Comparison of ENCODE assay signal across 8 cellular contexts in the genomic region with DNA sequence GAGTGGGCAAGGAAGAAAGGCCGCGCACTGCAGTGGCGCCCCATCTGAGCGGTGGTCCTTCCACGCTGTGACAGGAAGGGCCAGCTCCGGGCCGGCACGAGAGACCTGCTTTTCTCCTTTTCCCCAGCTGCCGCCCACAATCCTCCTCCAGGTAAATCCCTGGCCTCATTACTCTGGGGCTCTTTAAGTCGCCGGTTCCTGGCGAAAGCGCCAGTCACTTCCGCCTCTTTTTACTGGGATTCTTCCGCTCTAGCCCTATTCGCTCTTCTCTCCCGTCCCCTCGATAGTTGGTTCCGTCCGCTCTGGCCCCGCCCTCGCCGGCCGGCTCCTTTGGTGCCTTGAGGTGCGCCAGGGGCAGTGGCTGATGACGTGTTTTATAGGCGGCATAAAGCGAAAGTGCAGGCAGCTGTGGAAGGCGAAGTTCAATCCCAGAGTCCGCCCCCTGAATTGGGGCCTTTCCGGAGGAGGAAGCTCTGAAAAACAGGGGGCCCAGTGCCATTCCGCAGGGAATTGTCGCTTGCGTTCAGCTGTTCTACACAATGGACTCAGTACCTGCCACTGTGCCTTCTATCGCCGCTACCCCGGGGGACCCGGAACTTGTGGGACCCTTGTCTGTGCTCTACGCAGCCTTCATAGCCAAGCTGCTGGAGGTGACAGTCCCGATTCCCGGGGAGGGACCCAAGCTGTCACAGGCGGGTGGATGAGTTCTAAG. TPM values are rescaled to one million over a fixed set of nuclear protein-coding genes. Genes with fewer than 3 reads are reported as not detected.
DNase-seq lines count a peak whose midpoint lies in the region; ATAC-seq, FAIRE-seq and TF ChIP-seq lines count a peak whose summit lies in the region.

No MANE protein-coding gene starts in this region.

- H3K4me3 Mint-ChIP-seq in naive thymus-derived CD4-positive, alpha-beta T cell, result peak overlapping the region; percentile 87 to 99 (median 97)
- peak overlapping the region; percentile 79 for H3K4me3 Mint-ChIP-seq in stimulated activated memory B cell treated with anti-CD40 and anti-IgM and Interleukin-4, amounts not matched to agents 10 μg/mL and 1 μg/mL and 100 μg/mL, for 72 hours

- CTCF ChIA-PET in RWPE1 (lab: Yijun Ruan, JAX), result interaction anchor here (0.5 to 1.2 kb wide), 4 partner anchors 10 to 477 kb away, joined by 3 to 4 read pairs (median 3); no protein-coding TSS in a partner anchor
- CTCF ChIA-PET in naive thymus-derived CD4-positive, alpha-beta T cell (lab: Charles Lee), result interaction anchor here (0.7 to 2.3 kb wide), 5 partner anchors 8 to 69 kb away, joined by 3 to 7 read pairs (median 3); a partner anchor contains a TSS

- H3K9me3 ChIP-seq in naive thymus-derived CD4-positive, alpha-beta T cell (ENCODE audit: control insufficient read depth in 2 of 3, low read length in 3 of 3), result no peaks in the 10 kb centered on the region

- no peaks in the 10 kb centered on the region for H3K27me3 Mint-ChIP-seq in naive thymus-derived CD4-positive, alpha-beta T cell
- H3K27me3 Mint-ChIP-seq in stimulated activated memory B cell treated with anti-CD40 and anti-IgM and Interleukin-4, amounts not matched to agents 10 μg/mL and 1 μg/mL and 100 μg/mL, for 72 hours, result no peaks in the 10 kb centered on the region

- peak overlapping the region; percentile 92 for H3K4me3 ChIP-seq in fibroblast of mammary gland (ENCODE audit: control insufficient read depth, low read depth, low read length)
- H3K4me3 ChIP-seq in naive thymus-derived CD4-positive, alpha-beta T cell (ENCODE audit: low read length), result peak overlapping the region; percentile 99

- H3K36me3 ChIP-seq in naive thymus-derived CD4-positive, alpha-beta T cell (ENCODE audit: control insufficient read depth in 2 of 3, insufficient read depth in 3 of 3, low read length in 3 of 3), result peaks cover 0 to 10% (median 4%) of the 10 kb centered on the region in 3 experiments

- H3K27ac ChIP-seq in RWPE1, result peak overlapping the region; percentile 81
- peak overlapping the region; percentile 92 for H3K27ac ChIP-seq in naive thymus-derived CD4-positive, alpha-beta T cell (ENCODE audit: low read depth, low read length)

- H3K36me3 Mint-ChIP-seq in naive thymus-derived CD4-positive, alpha-beta T cell, result peaks cover 2 to 20% (median 15%) of the 10 kb centered on the region in 5 donors
- H3K36me3 Mint-ChIP-seq in stimulated activated memory B cell treated with anti-CD40 and anti-IgM and Interleukin-4, amounts not matched to agents 10 μg/mL and 1 μg/mL and 100 μg/mL, for 72 hours, result peaks cover 9% of the 10 kb centered on the region

- peak; percentile 50 for TF ChIP-seq POLR2A in H54 (IDR thresholded peaks at IDR 0.05; ENCODE audit: low read depth, low read length)

- POLR2A ChIA-PET in RWPE1 (lab: Yijun Ruan, JAX; ENCODE audit: low non-redundant PET), result interaction anchor here (0.9 kb wide), 1 partner anchor 18 kb away, joined by 3 read pairs; no protein-coding TSS in a partner anchor
- POLR2A ChIA-PET in naive thymus-derived CD4-positive, alpha-beta T cell (lab: Charles Lee), result interaction anchor here (0.6 to 4.0 kb wide), 17 partner anchors 10 to 902 kb away, joined by 3 to 45 read pairs (median 6); a partner anchor contains a TSS

- no peaks in the 10 kb centered on the region for H3K9me3 Mint-ChIP-seq in naive thymus-derived CD4-positive, alpha-beta T cell
- H3K9me3 Mint-ChIP-seq in stimulated activated memory B cell treated with anti-CD40 and anti-IgM and Interleukin-4, amounts not matched to agents 10 μg/mL and 1 μg/mL and 100 μg/mL, for 72 hours, result no peaks in the 10 kb centered on the region

- H3K4me1 ChIP-seq in naive thymus-derived CD4-positive, alpha-beta T cell (ENCODE audit: control insufficient read depth in 2 of 2, insufficient read depth in 2 of 2, low read length in 2 of 2), result peaks cover 12% of the 10 kb centered on the region in 2 donors

- peak; percentile 97 for ATAC-seq in naive thymus-derived CD4-positive, alpha-beta T cell
- ATAC-seq in stimulated activated memory B cell treated with anti-CD40 and anti-IgM and Interleukin-4, amounts not matched to agents 10 μg/mL and 1 μg/mL and 100 μg/mL, for 72 hours, result peak; percentile 99

- peak; percentile 99 for FAIRE-seq in H54 (lab: Jason Lieb, UNC)

- peak; percentile 99 for DNase-seq in ELF-1 (ENCODE audit: low read depth, low spot score)
- peak; percentile 70 for DNase-seq in H54 (ENCODE audit: insufficient read length, low spot score)
- peak; percentile 99 for DNase-seq in LoVo (ENCODE audit: low spot score)
- peak; percentile 94 for DNase-seq in RWPE1 (ENCODE audit: low spot score)
- DNase-seq in activated T-helper 9 cell treated with anti-CD3 and anti-CD28 coated beads, Interleukin-2, amount 50 U/mL, for 16 hours (ENCODE audit: low read depth), result peak; percentile 94
- peak; percentile 98 for DNase-seq in fibroblast of mammary gland (ENCODE audit: low read depth)
- DNase-seq in naive thymus-derived CD4-positive, alpha-beta T cell, result peak; percentile 93 to 98 (median 96)

- intact Hi-C loops in naive thymus-derived CD4-positive, alpha-beta T cell (cut with micrococcal nuclease), result loop anchor here (1.0 to 10.0 kb wide), 14 partner anchors 9 to 1348 kb away; a partner anchor contains a TSS

- H3K4me1 Mint-ChIP-seq in naive thymus-derived CD4-positive, alpha-beta T cell, result peaks cover 12 to 59% (median 49%) of the 10 kb centered on the region in 7 donors
- peaks cover 15% of the 10 kb centered on the region for H3K4me1 Mint-ChIP-seq in stimulated activated memory B cell treated with anti-CD40 and anti-IgM and Interleukin-4, amounts not matched to agents 10 μg/mL and 1 μg/mL and 100 μg/mL, for 72 hours

- peak overlapping the region; percentile 95 to 99 (median 98) for H3K27ac Mint-ChIP-seq in naive thymus-derived CD4-positive, alpha-beta T cell
- H3K27ac Mint-ChIP-seq in stimulated activated memory B cell treated with anti-CD40 and anti-IgM and Interleukin-4, amounts not matched to agents 10 μg/mL and 1 μg/mL and 100 μg/mL, for 72 hours, result peak overlapping the region; percentile 92

- no peak for TF ChIP-seq CTCF in RWPE1 (conservative IDR thresholded peaks at IDR 0.05; ENCODE audit: low read depth)
- TF ChIP-seq CTCF in fibroblast of mammary gland (conservative IDR thresholded peaks at IDR 0.05; ENCODE audit: control insufficient read depth, insufficient read depth, low read depth, low read length), result no peak

- no peaks in the 10 kb centered on the region for H3K27me3 ChIP-seq in naive thymus-derived CD4-positive, alpha-beta T cell (ENCODE audit: control insufficient read depth in 2 of 2, insufficient read depth in 2 of 2, low read length in 2 of 2)

RNA-seq across cellular contexts. Expression of a gene that starts 26.2 kb away (rescaled TPM):
- 100 to 1,000 TPM in 3 of 5 experiments, 10 to 100 TPM in 2; 61.7 to 112 (median 100) TPM for total RNA-seq in naive thymus-derived CD4-positive, alpha-beta T cell
- 10 to 100 TPM; 48.0 to 70.5 TPM for polyA plus RNA-seq in naive thymus-derived CD4-positive, alpha-beta T cell

RNA-seq across cellular contexts. Expression of a gene that starts 54.4 kb away (rescaled TPM):
- total RNA-seq in naive thymus-derived CD4-positive, alpha-beta T cell, result 10 to 100 TPM in 2 of 5 experiments, 1 to 10 TPM in 3; 6.5 to 17.9 (median 9.3) TPM
- 1 to 10 TPM; 6.8 to 8.0 TPM for polyA plus RNA-seq in naive thymus-derived CD4-positive, alpha-beta T cell

Comparison
In these comparisons a context has a peak if more than half of its experiments do, and no peak if none do; other contexts are left out.
1. Peak in every context shown above with its lines: DNase-seq, ATAC-seq, H3K4me3 ChIP-seq and H3K27ac ChIP-seq.